ENCODE assay signal across 1 cellular context in the genomic region with DNA sequence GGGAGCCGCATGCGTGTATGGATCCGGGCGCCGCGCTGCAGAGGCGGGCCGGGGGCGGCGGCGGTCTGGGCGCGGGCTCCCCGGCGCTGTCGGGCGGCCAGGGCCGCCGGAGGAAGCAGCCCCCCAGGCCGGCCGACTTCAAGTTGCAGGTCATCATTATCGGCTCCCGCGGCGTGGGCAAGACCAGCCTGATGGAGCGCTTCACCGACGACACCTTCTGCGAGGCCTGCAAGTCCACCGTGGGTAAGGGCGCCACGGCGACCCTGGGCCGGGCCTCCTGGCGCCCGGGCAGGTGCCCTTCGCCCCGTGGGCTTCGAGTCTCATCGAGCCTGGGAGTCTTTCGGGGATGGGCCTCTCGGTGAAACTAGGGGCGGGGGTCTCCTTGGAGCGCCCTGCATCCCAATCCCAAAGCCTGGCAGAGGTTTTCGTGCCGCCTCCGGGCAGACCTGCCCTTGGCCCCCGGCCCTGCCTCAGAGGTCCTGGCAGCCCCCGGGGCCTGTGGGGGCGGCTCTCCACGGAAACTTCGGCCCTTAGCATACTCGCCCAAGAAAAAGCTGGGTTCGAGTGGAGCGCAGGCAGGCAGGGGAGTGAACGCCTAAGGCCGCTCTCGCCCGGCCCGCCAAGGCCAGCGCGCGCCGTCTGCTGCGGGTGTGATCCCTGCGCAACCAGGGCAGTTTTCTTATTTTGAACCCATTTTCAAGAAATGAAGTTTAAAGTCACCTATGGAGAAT.
TF ChIP-seq lines count a peak whose summit lies in the region.

No MANE protein-coding gene starts in this region.

TF ChIP-seq in HepG2, 621 proteins besides CTCF, POLR2A, EP300 and RAD21 (continued from another document):
- TF ChIP-seq, protein P1, sequence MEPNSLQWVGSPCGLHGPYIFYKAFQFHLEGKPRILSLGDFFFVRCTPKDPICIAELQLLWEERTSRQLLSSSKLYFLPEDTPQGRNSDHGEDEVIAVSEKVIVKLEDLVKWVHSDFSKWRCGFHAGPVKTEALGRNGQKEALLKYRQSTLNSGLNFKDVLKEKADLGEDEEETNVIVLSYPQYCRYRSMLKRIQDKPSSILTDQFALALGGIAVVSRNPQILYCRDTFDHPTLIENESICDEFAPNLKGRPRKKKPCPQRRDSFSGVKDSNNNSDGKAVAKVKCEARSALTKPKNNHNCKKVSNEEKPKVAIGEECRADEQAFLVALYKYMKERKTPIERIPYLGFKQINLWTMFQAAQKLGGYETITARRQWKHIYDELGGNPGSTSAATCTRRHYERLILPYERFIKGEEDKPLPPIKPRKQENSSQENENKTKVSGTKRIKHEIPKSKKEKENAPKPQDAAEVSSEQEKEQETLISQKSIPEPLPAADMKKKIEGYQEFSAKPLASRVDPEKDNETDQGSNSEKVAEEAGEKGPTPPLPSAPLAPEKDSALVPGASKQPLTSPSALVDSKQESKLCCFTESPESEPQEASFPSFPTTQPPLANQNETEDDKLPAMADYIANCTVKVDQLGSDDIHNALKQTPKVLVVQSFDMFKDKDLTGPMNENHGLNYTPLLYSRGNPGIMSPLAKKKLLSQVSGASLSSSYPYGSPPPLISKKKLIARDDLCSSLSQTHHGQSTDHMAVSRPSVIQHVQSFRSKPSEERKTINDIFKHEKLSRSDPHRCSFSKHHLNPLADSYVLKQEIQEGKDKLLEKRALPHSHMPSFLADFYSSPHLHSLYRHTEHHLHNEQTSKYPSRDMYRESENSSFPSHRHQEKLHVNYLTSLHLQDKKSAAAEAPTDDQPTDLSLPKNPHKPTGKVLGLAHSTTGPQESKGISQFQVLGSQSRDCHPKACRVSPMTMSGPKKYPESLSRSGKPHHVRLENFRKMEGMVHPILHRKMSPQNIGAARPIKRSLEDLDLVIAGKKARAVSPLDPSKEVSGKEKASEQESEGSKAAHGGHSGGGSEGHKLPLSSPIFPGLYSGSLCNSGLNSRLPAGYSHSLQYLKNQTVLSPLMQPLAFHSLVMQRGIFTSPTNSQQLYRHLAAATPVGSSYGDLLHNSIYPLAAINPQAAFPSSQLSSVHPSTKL (CRISPR knock-in tag; IDR thresholded peaks at IDR 0.05) = peak; percentile 19; the same call in 1 of the 2 replicates
- TF ChIP-seq ZNF552 (CRISPR knock-in tag; IDR thresholded peaks at IDR 0.05; ENCODE audit: borderline replicate concordance) (no peak), TP53 (CRISPR knock-in tag; conservative IDR thresholded peaks at IDR 0.05) (no peak), TFDP1 (CRISPR knock-in tag; IDR thresholded peaks at IDR 0.05; ENCODE audit: borderline replicate concordance) (no peak), EED (CRISPR knock-in tag; IDR thresholded peaks at IDR 0.05) (no peak)
- TF ChIP-seq, protein P2, sequence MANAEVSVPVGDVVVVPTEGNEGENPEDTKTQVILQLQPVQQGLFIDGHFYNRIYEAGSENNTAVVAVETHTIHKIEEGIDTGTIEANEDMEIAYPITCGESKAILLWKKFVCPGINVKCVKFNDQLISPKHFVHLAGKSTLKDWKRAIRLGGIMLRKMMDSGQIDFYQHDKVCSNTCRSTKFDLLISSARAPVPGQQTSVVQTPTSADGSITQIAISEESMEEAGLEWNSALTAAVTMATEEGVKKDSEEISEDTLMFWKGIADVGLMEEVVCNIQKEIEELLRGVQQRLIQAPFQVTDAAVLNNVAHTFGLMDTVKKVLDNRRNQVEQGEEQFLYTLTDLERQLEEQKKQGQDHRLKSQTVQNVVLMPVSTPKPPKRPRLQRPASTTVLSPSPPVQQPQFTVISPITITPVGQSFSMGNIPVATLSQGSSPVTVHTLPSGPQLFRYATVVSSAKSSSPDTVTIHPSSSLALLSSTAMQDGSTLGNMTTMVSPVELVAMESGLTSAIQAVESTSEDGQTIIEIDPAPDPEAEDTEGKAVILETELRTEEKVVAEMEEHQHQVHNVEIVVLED (CRISPR knock-in tag; IDR thresholded peaks at IDR 0.05; ENCODE audit: borderline replicate concordance) = no peak
- TF ChIP-seq, protein P3, sequence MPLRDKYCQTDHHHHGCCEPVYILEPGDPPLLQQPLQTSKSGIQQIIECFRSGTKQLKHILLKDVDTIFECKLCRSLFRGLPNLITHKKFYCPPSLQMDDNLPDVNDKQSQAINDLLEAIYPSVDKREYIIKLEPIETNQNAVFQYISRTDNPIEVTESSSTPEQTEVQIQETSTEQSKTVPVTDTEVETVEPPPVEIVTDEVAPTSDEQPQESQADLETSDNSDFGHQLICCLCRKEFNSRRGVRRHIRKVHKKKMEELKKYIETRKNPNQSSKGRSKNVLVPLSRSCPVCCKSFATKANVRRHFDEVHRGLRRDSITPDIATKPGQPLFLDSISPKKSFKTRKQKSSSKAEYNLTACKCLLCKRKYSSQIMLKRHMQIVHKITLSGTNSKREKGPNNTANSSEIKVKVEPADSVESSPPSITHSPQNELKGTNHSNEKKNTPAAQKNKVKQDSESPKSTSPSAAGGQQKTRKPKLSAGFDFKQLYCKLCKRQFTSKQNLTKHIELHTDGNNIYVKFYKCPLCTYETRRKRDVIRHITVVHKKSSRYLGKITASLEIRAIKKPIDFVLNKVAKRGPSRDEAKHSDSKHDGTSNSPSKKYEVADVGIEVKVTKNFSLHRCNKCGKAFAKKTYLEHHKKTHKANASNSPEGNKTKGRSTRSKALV (CRISPR knock-in tag; IDR thresholded peaks at IDR 0.05) = peak; percentile 31; the same call in 1 of the 2 replicates
- TF ChIP-seq, protein P4, sequence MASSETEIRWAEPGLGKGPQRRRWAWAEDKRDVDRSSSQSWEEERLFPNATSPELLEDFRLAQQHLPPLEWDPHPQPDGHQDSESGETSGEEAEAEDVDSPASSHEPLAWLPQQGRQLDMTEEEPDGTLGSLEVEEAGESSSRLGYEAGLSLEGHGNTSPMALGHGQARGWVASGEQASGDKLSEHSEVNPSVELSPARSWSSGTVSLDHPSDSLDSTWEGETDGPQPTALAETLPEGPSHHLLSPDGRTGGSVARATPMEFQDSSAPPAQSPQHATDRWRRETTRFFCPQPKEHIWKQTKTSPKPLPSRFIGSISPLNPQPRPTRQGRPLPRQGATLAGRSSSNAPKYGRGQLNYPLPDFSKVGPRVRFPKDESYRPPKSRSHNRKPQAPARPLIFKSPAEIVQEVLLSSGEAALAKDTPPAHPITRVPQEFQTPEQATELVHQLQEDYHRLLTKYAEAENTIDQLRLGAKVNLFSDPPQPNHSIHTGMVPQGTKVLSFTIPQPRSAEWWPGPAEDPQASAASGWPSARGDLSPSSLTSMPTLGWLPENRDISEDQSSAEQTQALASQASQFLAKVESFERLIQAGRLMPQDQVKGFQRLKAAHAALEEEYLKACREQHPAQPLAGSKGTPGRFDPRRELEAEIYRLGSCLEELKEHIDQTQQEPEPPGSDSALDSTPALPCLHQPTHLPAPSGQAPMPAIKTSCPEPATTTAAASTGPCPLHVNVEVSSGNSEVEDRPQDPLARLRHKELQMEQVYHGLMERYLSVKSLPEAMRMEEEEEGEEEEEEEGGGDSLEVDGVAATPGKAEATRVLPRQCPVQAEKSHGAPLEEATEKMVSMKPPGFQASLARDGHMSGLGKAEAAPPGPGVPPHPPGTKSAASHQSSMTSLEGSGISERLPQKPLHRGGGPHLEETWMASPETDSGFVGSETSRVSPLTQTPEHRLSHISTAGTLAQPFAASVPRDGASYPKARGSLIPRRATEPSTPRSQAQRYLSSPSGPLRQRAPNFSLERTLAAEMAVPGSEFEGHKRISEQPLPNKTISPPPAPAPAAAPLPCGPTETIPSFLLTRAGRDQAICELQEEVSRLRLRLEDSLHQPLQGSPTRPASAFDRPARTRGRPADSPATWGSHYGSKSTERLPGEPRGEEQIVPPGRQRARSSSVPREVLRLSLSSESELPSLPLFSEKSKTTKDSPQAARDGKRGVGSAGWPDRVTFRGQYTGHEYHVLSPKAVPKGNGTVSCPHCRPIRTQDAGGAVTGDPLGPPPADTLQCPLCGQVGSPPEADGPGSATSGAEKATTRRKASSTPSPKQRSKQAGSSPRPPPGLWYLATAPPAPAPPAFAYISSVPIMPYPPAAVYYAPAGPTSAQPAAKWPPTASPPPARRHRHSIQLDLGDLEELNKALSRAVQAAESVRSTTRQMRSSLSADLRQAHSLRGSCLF (CRISPR knock-in tag; IDR thresholded peaks at IDR 0.05; ENCODE audit: borderline replicate concordance) = no peak
